29 cellular contexts compared by ENCODE assay signal in the genomic region with DNA sequence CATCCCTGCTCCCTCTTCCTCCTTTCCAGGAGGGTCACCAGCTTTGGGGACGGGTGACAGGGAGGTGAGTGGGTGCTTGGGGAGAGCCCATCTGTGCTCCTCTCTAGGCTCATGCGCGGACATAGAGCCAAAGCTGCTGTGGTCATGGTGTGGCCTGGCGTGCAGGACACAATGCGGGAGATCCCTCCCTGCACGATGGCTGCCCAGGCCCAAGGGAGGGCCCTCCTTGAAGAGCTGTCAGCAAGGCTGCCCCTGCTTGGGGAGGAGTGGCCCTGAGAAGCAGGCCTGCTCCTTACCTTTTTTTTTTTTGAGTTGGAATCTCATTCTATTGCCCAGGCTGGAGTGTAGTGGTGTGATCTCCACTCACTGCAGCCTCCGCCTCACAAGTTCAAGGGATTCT.
"Had no signal": no experiment of that assay in that cellular context is flagged by ENCODE, and none has a peak within 500 bp of the region (broad histone marks: within the 10 kb centered on the region; RNA-seq: fewer than 3 reads in every experiment).

No MANE protein-coding gene starts in this region.

- H3K27ac Mint-ChIP-seq: activated B cell treated with CpG ODN at 0.5 μM for 24 hours; activated CD8-positive, alpha-beta T cell treated with anti-CD3 and anti-CD28 coated beads for 36 hours; activated naive CD8-positive, alpha-beta T cell; activated T-helper 17 cell treated with anti-CD3 and anti-CD28 coated beads, Interleukin-2, amount 50 U/mL, for 72 hours; dendritic cell treated with granulocyte-macrophage colony-stimulating factor and Interleukin-4, amounts not matched to agents 40 ng/mL and 50 ng/mL, for 4 days; endodermal cell; T-helper 17 cell; T-helper 2 cell treated with Interferon-gamma antibody and Interleukin-4, amounts not matched to agents 5 μg/mL and 100 μg/mL, for 36 hours had no signal

- H3K9me3 ChIP-seq: body of pancreas had no signal

- H3K9me3 Mint-ChIP-seq: activated B cell treated with CpG ODN at 0.5 μM for 24 hours; activated CD8-positive, alpha-beta T cell treated with anti-CD3 and anti-CD28 coated beads for 36 hours; activated T-cell treated with anti-CD3 and anti-CD28 coated beads, Interleukin-2, amount 50 U/mL, for 4 hours; activated T-helper 17 cell treated with anti-CD3 and anti-CD28 coated beads, Interleukin-2, amount 50 U/mL, for 72 hours; dendritic cell treated with granulocyte-macrophage colony-stimulating factor and Interleukin-4, amounts not matched to agents 40 ng/mL and 50 ng/mL, for 4 days; endodermal cell; T-helper 2 cell treated with Interferon-gamma antibody and Interleukin-4, amounts not matched to agents 5 μg/mL and 100 μg/mL, for 36 hours had no signal

- H3K27ac ChIP-seq: body of pancreas, WERI-Rb-1 had no signal

- H3K27me3 Mint-ChIP-seq: activated CD8-positive, alpha-beta T cell treated with anti-CD3 and anti-CD28 coated beads for 36 hours; activated naive CD8-positive, alpha-beta T cell; dendritic cell treated with granulocyte-macrophage colony-stimulating factor and Interleukin-4, amounts not matched to agents 40 ng/mL and 50 ng/mL, for 4 days had no signal

- H3K36me3 ChIP-seq: WERI-Rb-1 had no signal

- H3K36me3 Mint-ChIP-seq: activated naive CD8-positive, alpha-beta T cell had no signal

- H3K4me1 Mint-ChIP-seq: activated B cell treated with CpG ODN at 0.5 μM for 24 hours; activated T-helper 17 cell treated with anti-CD3 and anti-CD28 coated beads, Interleukin-2, amount 50 U/mL, for 72 hours; endodermal cell; T-helper 17 cell had no signal

- H3K4me3 ChIP-seq: body of pancreas, coronary artery, dorsolateral prefrontal cortex had no signal

- ATAC-seq: activated CD8-positive, alpha-beta T cell treated with anti-CD3 and anti-CD28 coated beads for 36 hours; activated T-cell treated with anti-CD3 and anti-CD28 coated beads, Interleukin-2, amount 50 U/mL, for 4 hours; activated T-helper 17 cell treated with anti-CD3 and anti-CD28 coated beads, Interleukin-2, amount 50 U/mL, for 72 hours; body of pancreas; esophagus mucosa; T-helper 17 cell had no signal

- H3K27me3 ChIP-seq: body of pancreas, dorsolateral prefrontal cortex had no signal

- DNase-seq: activated B cell treated with CpG ODN at 0.5 μM for 24 hours; activated CD4-positive, alpha-beta T cell treated with anti-CD3 and anti-CD28 coated beads for 48 hours; activated CD4-positive, alpha-beta T cell treated with anti-CD3 and anti-CD28 coated beads, Interleukin-2, amount 50 U/mL, for 1 hour; activated CD4-positive, alpha-beta T cell treated with anti-CD3 and anti-CD28 coated beads, Interleukin-2, amount 50 U/mL, for 48 hours; activated CD8-positive, alpha-beta memory T cell treated with anti-CD3 and anti-CD28 coated beads for 24 hours; activated CD8-positive, alpha-beta T cell treated with anti-CD3 and anti-CD28 coated beads for 36 hours; activated effector memory CD4-positive, alpha-beta T cell treated with Interleukin-2 at 50 U/mL for 16 hours; activated gamma-delta T cell treated with Interleukin-2 at 50 U/mL for 16 hours; activated naive CD4-positive, alpha-beta T cell treated with anti-CD3 and anti-CD28 coated beads, Interleukin-2, amount 50 U/mL, for 16 hours; activated naive CD4-positive, alpha-beta T cell treated with Interleukin-2 at 50 U/mL for 16 hours; activated T-cell treated with anti-CD3 and anti-CD28 coated beads, Interleukin-2, amount 50 U/mL, for 4 hours; amniotic stem cell; anterior cingulate cortex; body of pancreas; central memory CD4-positive, alpha-beta T cell; cerebellar nuclear complex; dorsolateral prefrontal cortex; effector memory CD4-positive, alpha-beta T cell; endodermal cell; foreskin fibroblast; T-helper 17 cell; T1000; WERI-Rb-1 had no signal

- H3K4me3 Mint-ChIP-seq: activated B cell treated with CpG ODN at 0.5 μM for 24 hours; activated CD8-positive, alpha-beta T cell treated with anti-CD3 and anti-CD28 coated beads for 36 hours; activated naive CD8-positive, alpha-beta T cell; activated T-cell treated with anti-CD3 and anti-CD28 coated beads, Interleukin-2, amount 50 U/mL, for 4 hours; activated T-helper 17 cell treated with anti-CD3 and anti-CD28 coated beads, Interleukin-2, amount 50 U/mL, for 72 hours; dendritic cell treated with granulocyte-macrophage colony-stimulating factor and Interleukin-4, amounts not matched to agents 40 ng/mL and 50 ng/mL, for 4 days; endodermal cell; T-helper 17 cell; T-helper 2 cell treated with Interferon-gamma antibody and Interleukin-4, amounts not matched to agents 5 μg/mL and 100 μg/mL, for 36 hours had no signal
